ENCODE assay signal across 1 cellular context in genomic region chr14:76948213-76948947, GRCh38.
TF ChIP-seq lines count a peak whose summit lies in the region.

No MANE protein-coding gene starts in this region.

TF ChIP-seq in HepG2, 621 proteins besides CTCF, POLR2A, EP300 and RAD21 (continued from another document):
- TF ChIP-seq HMGXB3 (CRISPR knock-in tag; IDR thresholded peaks at IDR 0.05; ENCODE audit: borderline replicate concordance) (no peak), STAG1 (CRISPR knock-in tag; IDR thresholded peaks at IDR 0.05) (no peak), CSRNP2 (CRISPR knock-in tag; conservative IDR thresholded peaks at IDR 0.05; ENCODE audit: low read depth) (no peak), NR0B2 (CRISPR knock-in tag; IDR thresholded peaks at IDR 0.05) (no peak), DMAP1 (CRISPR knock-in tag; IDR thresholded peaks at IDR 0.05) (no peak), SCMH1 (CRISPR knock-in tag; IDR thresholded peaks at IDR 0.05; ENCODE audit: borderline replicate concordance) (no peak), ATF5 (CRISPR knock-in tag; IDR thresholded peaks at IDR 0.05; ENCODE audit: low read depth) (no peak), HOXD1 (CRISPR knock-in tag; IDR thresholded peaks at IDR 0.05) (no peak), THAP7 (CRISPR knock-in tag; IDR thresholded peaks at IDR 0.05) (no peak), FIP1L1 (IDR thresholded peaks at IDR 0.05; ENCODE audit: borderline replicate concordance, insufficient read depth, low read depth, low read length) (no peak), JUNB (CRISPR knock-in tag; IDR thresholded peaks at IDR 0.05; ENCODE audit: borderline replicate concordance) (no peak), RARA (CRISPR knock-in tag; IDR thresholded peaks at IDR 0.05) (peak; percentile 60), POGZ (CRISPR knock-in tag; IDR thresholded peaks at IDR 0.05) (no peak), ZSCAN25 (CRISPR knock-in tag; IDR thresholded peaks at IDR 0.05) (no peak; the same call in 1 of the 2 replicates), ZNF766 (CRISPR knock-in tag; IDR thresholded peaks at IDR 0.05; ENCODE audit: borderline replicate concordance) (no peak), ZBTB38 (CRISPR knock-in tag; IDR thresholded peaks at IDR 0.05) (peak; percentile 27; the same call in 1 of the 2 replicates), ZNF639 (CRISPR knock-in tag; conservative IDR thresholded peaks at IDR 0.05) (no peak)
